Comparison of ENCODE assay signal across 1 cellular context in genomic region chr22:35521358-35522264, GRCh38.
TF ChIP-seq lines count a peak whose summit lies in the region.

No MANE protein-coding gene starts in this region.

TF ChIP-seq in K562, 482 proteins besides CTCF, POLR2A, EP300 and RAD21 (continues in another document):
- TF ChIP-seq ZNF79 (CRISPR knock-in tag; IDR thresholded peaks at IDR 0.05; ENCODE audit: low read depth) (no peak), TCF3 (CRISPR knock-in tag; IDR thresholded peaks at IDR 0.05) (peak; percentile 85), PML (IDR thresholded peaks at IDR 0.05; ENCODE audit: low read length) (no peak), ETV6 (IDR thresholded peaks at IDR 0.05; ENCODE audit: borderline replicate concordance in 1 of 2, low read depth in 2 of 2, low read length in 1 of 2) (no peak), ETV6 (CRISPR knock-in tag; IDR thresholded peaks at IDR 0.05; ENCODE audit: borderline replicate concordance) (no peak), DACH1 (IDR thresholded peaks at IDR 0.05; ENCODE audit: partially characterized antibody) (peak; percentile 15), DPF2 (IDR thresholded peaks at IDR 0.05) (peak; percentile 52; the same call in 1 of the 2 replicates), CEBPB (tag; IDR thresholded peaks at IDR 0.05) (no peak), ZNF445 (CRISPR knock-in tag; IDR thresholded peaks at IDR 0.05; ENCODE audit: low read depth) (no peak), ZNF785 (CRISPR knock-in tag; IDR thresholded peaks at IDR 0.05) (no peak), MYNN (IDR thresholded peaks at IDR 0.05) (no peak), MYNN (CRISPR knock-in tag; IDR thresholded peaks at IDR 0.05) (no peak), EP400 (IDR thresholded peaks at IDR 0.05) (no peak), MTA2 (IDR thresholded peaks at IDR 0.05; ENCODE audit: low read depth) (peak; percentile 45; the same call in 1 of the 2 replicates), ZNF311 (CRISPR knock-in tag; IDR thresholded peaks at IDR 0.05) (no peak), CBFA2T3 (IDR thresholded peaks at IDR 0.05) (peak; percentile 93), CBFB (CRISPR knock-in tag; IDR thresholded peaks at IDR 0.05) (no peak), SMARCE1 (IDR thresholded peaks at IDR 0.05) (peak; percentile 40; the same call in 1 of the 2 replicates), ZNF77 (CRISPR knock-in tag; IDR thresholded peaks at IDR 0.05) (no peak), ID3 (CRISPR knock-in tag; IDR thresholded peaks at IDR 0.05) (no peak), ID3 (tag; IDR thresholded peaks at IDR 0.05) (peak; percentile 55; the same call in 1 of the 2 replicates), TAL1 (IDR thresholded peaks at IDR 0.05) (peak; percentile 85), NONO (IDR thresholded peaks at IDR 0.05; ENCODE audit: low read depth in 2 of 2, low read length in 1 of 2) (no peak), FOSL1 (tag; conservative IDR thresholded peaks at IDR 0.05) (0 out of 2 replicates have a peak, but pooled peaks have one; percentile 21), ARID1B (IDR thresholded peaks at IDR 0.05) (peak; percentile 87), RAD51 (IDR thresholded peaks at IDR 0.05; ENCODE audit: borderline replicate concordance, low read depth) (no peak), MNT (conservative IDR thresholded peaks at IDR 0.05) (0 out of 4 replicates have a peak, but pooled peaks of 1 of the 2 experiments have one; percentile 10), TCF7 (IDR thresholded peaks at IDR 0.05; ENCODE audit: borderline replicate concordance) (no peak), BHLHE40 (IDR thresholded peaks at IDR 0.05; ENCODE audit: low read length) (peak; percentile 93), ZNF586 (CRISPR knock-in tag; conservative IDR thresholded peaks at IDR 0.05) (no peak), ETS2 (tag; IDR thresholded peaks at IDR 0.05; ENCODE audit: borderline replicate concordance, poor library complexity, severe bottlenecking) (no peak), TEAD4 (IDR thresholded peaks at IDR 0.05; ENCODE audit: low read length) (peak; percentile 77), TEAD4 (CRISPR knock-in tag; IDR thresholded peaks at IDR 0.05; ENCODE audit: borderline replicate concordance) (no peak), HLTF (IDR thresholded peaks at IDR 0.05) (no peak), KDM1A (IDR thresholded peaks at IDR 0.05) (peak; percentile 91 to 93), CXXC5 (CRISPR knock-in tag; IDR thresholded peaks at IDR 0.05) (peak; percentile 94), SOX6 (IDR thresholded peaks at IDR 0.05) (peak; percentile 65), SMAD4 (CRISPR knock-in tag; conservative IDR thresholded peaks at IDR 0.05) (peak; percentile 73), HDAC1 (IDR thresholded peaks at IDR 0.05) (peak in 1 of 2 experiments; percentile 54; a peak in 2 of 4 replicates), SMAD1 (IDR thresholded peaks at IDR 0.05; ENCODE audit: low read depth, low read length, partially characterized antibody) (no peak), FOXM1 (IDR thresholded peaks at IDR 0.05; ENCODE audit: low read depth) (peak; percentile 37; the same call in 1 of the 2 replicates), FOXM1 (CRISPR knock-in tag; IDR thresholded peaks at IDR 0.05; ENCODE audit: low read depth) (no peak), SMARCC2 (IDR thresholded peaks at IDR 0.05; ENCODE audit: low read depth) (peak; percentile 21; the same call in 1 of the 2 replicates), TRIM24 (IDR thresholded peaks at IDR 0.05) (peak; percentile 29 to 65; a peak in 2 of 4 replicates), ZFP91 (CRISPR knock-in tag; IDR thresholded peaks at IDR 0.05) (no peak), ETV1 (tag; conservative IDR thresholded peaks at IDR 0.05; ENCODE audit: low read depth) (0 out of 2 replicates have a peak, but pooled peaks have one; percentile 31), CBFA2T2 (conservative IDR thresholded peaks at IDR 0.05) (peak; percentile 85), HDAC2 (IDR thresholded peaks at IDR 0.05) (peak; percentile 76; the same call in 1 of the 2 replicates), IRF2 (CRISPR knock-in tag; IDR thresholded peaks at IDR 0.05) (no peak)
- TF ChIP-seq, protein P1, sequence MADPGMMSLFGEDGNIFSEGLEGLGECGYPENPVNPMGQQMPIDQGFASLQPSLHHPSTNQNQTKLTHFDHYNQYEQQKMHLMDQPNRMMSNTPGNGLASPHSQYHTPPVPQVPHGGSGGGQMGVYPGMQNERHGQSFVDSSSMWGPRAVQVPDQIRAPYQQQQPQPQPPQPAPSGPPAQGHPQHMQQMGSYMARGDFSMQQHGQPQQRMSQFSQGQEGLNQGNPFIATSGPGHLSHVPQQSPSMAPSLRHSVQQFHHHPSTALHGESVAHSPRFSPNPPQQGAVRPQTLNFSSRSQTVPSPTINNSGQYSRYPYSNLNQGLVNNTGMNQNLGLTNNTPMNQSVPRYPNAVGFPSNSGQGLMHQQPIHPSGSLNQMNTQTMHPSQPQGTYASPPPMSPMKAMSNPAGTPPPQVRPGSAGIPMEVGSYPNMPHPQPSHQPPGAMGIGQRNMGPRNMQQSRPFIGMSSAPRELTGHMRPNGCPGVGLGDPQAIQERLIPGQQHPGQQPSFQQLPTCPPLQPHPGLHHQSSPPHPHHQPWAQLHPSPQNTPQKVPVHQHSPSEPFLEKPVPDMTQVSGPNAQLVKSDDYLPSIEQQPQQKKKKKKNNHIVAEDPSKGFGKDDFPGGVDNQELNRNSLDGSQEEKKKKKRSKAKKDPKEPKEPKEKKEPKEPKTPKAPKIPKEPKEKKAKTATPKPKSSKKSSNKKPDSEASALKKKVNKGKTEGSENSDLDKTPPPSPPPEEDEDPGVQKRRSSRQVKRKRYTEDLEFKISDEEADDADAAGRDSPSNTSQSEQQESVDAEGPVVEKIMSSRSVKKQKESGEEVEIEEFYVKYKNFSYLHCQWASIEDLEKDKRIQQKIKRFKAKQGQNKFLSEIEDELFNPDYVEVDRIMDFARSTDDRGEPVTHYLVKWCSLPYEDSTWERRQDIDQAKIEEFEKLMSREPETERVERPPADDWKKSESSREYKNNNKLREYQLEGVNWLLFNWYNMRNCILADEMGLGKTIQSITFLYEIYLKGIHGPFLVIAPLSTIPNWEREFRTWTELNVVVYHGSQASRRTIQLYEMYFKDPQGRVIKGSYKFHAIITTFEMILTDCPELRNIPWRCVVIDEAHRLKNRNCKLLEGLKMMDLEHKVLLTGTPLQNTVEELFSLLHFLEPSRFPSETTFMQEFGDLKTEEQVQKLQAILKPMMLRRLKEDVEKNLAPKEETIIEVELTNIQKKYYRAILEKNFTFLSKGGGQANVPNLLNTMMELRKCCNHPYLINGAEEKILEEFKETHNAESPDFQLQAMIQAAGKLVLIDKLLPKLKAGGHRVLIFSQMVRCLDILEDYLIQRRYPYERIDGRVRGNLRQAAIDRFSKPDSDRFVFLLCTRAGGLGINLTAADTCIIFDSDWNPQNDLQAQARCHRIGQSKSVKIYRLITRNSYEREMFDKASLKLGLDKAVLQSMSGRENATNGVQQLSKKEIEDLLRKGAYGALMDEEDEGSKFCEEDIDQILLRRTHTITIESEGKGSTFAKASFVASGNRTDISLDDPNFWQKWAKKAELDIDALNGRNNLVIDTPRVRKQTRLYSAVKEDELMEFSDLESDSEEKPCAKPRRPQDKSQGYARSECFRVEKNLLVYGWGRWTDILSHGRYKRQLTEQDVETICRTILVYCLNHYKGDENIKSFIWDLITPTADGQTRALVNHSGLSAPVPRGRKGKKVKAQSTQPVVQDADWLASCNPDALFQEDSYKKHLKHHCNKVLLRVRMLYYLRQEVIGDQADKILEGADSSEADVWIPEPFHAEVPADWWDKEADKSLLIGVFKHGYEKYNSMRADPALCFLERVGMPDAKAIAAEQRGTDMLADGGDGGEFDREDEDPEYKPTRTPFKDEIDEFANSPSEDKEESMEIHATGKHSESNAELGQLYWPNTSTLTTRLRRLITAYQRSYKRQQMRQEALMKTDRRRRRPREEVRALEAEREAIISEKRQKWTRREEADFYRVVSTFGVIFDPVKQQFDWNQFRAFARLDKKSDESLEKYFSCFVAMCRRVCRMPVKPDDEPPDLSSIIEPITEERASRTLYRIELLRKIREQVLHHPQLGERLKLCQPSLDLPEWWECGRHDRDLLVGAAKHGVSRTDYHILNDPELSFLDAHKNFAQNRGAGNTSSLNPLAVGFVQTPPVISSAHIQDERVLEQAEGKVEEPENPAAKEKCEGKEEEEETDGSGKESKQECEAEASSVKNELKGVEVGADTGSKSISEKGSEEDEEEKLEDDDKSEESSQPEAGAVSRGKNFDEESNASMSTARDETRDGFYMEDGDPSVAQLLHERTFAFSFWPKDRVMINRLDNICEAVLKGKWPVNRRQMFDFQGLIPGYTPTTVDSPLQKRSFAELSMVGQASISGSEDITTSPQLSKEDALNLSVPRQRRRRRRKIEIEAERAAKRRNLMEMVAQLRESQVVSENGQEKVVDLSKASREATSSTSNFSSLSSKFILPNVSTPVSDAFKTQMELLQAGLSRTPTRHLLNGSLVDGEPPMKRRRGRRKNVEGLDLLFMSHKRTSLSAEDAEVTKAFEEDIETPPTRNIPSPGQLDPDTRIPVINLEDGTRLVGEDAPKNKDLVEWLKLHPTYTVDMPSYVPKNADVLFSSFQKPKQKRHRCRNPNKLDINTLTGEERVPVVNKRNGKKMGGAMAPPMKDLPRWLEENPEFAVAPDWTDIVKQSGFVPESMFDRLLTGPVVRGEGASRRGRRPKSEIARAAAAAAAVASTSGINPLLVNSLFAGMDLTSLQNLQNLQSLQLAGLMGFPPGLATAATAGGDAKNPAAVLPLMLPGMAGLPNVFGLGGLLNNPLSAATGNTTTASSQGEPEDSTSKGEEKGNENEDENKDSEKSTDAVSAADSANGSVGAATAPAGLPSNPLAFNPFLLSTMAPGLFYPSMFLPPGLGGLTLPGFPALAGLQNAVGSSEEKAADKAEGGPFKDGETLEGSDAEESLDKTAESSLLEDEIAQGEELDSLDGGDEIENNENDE (IDR thresholded peaks at IDR 0.05; ENCODE audit: low read depth, low read length): no peak
- TF ChIP-seq, protein P2, sequence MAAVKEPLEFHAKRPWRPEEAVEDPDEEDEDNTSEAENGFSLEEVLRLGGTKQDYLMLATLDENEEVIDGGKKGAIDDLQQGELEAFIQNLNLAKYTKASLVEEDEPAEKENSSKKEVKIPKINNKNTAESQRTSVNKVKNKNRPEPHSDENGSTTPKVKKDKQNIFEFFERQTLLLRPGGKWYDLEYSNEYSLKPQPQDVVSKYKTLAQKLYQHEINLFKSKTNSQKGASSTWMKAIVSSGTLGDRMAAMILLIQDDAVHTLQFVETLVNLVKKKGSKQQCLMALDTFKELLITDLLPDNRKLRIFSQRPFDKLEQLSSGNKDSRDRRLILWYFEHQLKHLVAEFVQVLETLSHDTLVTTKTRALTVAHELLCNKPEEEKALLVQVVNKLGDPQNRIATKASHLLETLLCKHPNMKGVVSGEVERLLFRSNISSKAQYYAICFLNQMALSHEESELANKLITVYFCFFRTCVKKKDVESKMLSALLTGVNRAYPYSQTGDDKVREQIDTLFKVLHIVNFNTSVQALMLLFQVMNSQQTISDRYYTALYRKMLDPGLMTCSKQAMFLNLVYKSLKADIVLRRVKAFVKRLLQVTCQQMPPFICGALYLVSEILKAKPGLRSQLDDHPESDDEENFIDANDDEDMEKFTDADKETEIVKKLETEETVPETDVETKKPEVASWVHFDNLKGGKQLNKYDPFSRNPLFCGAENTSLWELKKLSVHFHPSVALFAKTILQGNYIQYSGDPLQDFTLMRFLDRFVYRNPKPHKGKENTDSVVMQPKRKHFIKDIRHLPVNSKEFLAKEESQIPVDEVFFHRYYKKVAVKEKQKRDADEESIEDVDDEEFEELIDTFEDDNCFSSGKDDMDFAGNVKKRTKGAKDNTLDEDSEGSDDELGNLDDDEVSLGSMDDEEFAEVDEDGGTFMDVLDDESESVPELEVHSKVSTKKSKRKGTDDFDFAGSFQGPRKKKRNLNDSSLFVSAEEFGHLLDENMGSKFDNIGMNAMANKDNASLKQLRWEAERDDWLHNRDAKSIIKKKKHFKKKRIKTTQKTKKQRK (IDR thresholded peaks at IDR 0.05; ENCODE audit: borderline replicate concordance, low read depth, low read length): no peak
- TF ChIP-seq, protein P3, sequence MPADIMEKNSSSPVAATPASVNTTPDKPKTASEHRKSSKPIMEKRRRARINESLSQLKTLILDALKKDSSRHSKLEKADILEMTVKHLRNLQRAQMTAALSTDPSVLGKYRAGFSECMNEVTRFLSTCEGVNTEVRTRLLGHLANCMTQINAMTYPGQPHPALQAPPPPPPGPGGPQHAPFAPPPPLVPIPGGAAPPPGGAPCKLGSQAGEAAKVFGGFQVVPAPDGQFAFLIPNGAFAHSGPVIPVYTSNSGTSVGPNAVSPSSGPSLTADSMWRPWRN (IDR thresholded peaks at IDR 0.05; ENCODE audit: low read depth): peak; percentile 63; the same call in 1 of the 2 replicates
